9 cellular contexts compared by ENCODE assay signal in the genomic region with DNA sequence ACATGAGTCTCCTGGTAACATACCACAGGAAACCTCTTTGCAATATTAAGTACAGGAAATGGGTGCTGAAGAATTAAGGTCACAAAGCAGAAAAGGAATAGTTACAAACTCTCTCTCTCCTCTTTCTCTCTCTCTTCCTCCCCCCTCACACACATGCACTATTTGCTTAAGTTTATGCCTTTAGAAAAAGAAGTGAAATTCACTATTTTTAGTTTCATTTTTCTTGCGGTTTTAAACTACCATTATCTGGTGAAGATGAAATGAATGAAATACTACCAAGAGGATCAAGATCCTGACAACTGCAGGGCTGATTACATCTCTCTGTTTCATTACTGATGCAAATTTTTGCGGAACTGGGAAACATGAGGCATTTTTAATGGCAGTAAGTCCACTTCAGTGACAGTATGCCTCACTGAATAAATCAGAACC.
DNase-seq lines count a peak whose midpoint lies in the region; ATAC-seq and TF ChIP-seq lines count a peak whose summit lies in the region.
"Had no signal": no experiment of that assay in that cellular context is flagged by ENCODE, and none has a peak within 500 bp of the region (broad histone marks: within the 10 kb centered on the region; RNA-seq: fewer than 3 reads in every experiment).

No MANE protein-coding gene starts in this region.

- TF ChIP-seq CTCF in GM12865 (IDR thresholded peaks at IDR 0.05; ENCODE audit: insufficient read depth, low read depth, low read length, missing control alignments), result no peak
- TF ChIP-seq CTCF in GM20000 (IDR thresholded peaks at IDR 0.05; ENCODE audit: extremely low read depth, missing control alignments), result no peak
- no peak for TF ChIP-seq CTCF in vagina (IDR thresholded peaks at IDR 0.05)
- no peak for TF ChIP-seq CTCF in spleen (IDR thresholded peaks at IDR 0.05 in 8 of 11, conservative IDR thresholded peaks at IDR 0.05 in 3 of 11)

- 16 to 45% (median 28%) methylated on average over 2 of the region's 2 CpGs for WGBS in spleen, 5 donors

- H3K4me1 ChIP-seq in vagina (no peaks in the 10 kb centered on the region), spleen (peaks cover 0 to 15% (median 0%) of the 10 kb centered on the region in 6 donors)

- intact Hi-C loops in vagina (cut with DNase I) (no loop called here), spleen (cut with DNase I; ENCODE audit: low total_unique reads) (no loop called here)

- TF ChIP-seq POLR2A in vagina (IDR thresholded peaks at IDR 0.05) (no peak), spleen (IDR thresholded peaks at IDR 0.05) (no peak)

- ATAC-seq in HG03108 (IDR thresholded peaks at IDR 0.05; ENCODE audit: unreplicated experiment), result peak; percentile 95

- H3K36me3 ChIP-seq in vagina (no peaks in the 10 kb centered on the region), spleen (no peaks in the 10 kb centered on the region)

- H3K4me3 ChIP-seq in GM12865 (ENCODE audit: low read depth, low read length) (no peak overlapping the region), vagina (no peak overlapping the region), spleen (no peak overlapping the region)

- H3K9me3 ChIP-seq in vagina (no peaks in the 10 kb centered on the region), spleen (peaks cover 0 to 9% (median 0%) of the 10 kb centered on the region in 8 donors)

- DNase-seq in GM12865 (ENCODE audit: low read depth), result peak; percentile 79
- DNase-seq in GM20000 (ENCODE audit: low spot score), result peak; percentile 37
- DNase-seq in SIG-M5 (lab: John Stamatoyannopoulos, UW), result peak; percentile 1
- DNase-seq in DMS153 (lab: John Stamatoyannopoulos, UW), result no peak
- DNase-seq in ureter (ENCODE audit: low spot score), result no peak
- no peak for DNase-seq in vagina (ENCODE audit: extremely low spot score in 2 of 2)
- DNase-seq in spleen, result no peak
- DNase-seq: foreskin melanocyte had no signal

- H3K27ac ChIP-seq in vagina (no peak overlapping the region), spleen (no peak overlapping the region)

- H3K27me3 ChIP-seq in vagina (no peaks in the 10 kb centered on the region), spleen (replicated peaks in 1 of 7) (no peaks in the 10 kb centered on the region)

Comparison
In these comparisons a context has a peak if more than half of its experiments do, and no peak if none do; other contexts are left out.
1. DNase-seq: peak in GM12865 (single experiment), GM20000 (single experiment) and SIG-M5 (single experiment); none in DMS153 (single experiment), ureter (single experiment), vagina (0 of 2) and spleen (single experiment).